Comparison of ENCODE assay signal across 27 cellular contexts in genomic region chr11:14193644-14194043, GRCh38.
"Had no signal": no experiment of that assay in that cellular context is flagged by ENCODE, and none has a peak within 500 bp of the region (broad histone marks: within the 10 kb centered on the region; RNA-seq: fewer than 3 reads in every experiment).

No MANE protein-coding gene starts in this region.

- H3K27ac Mint-ChIP-seq: activated CD4-positive, alpha-beta memory T cell treated with anti-CD3 and anti-CD28 coated beads, Interleukin-2, amount 10 ng/mL, durations not matched to agents 7 days and 5 days; activated CD4-positive, alpha-beta T cell treated with anti-CD3 and anti-CD28 coated beads, Interleukin-2, amount 10 ng/mL, durations not matched to agents 24 days and 14 days; activated naive CD4-positive, alpha-beta T cell treated with anti-CD3 and anti-CD28 coated beads, Interleukin-2, amount 10 ng/mL, durations not matched to agents 7 days and 5 days; activated naive CD8-positive, alpha-beta T cell treated with anti-CD3 and anti-CD28 coated beads, Interleukin-2, amount 10 ng/mL, durations not matched to agents 7 days and 5 days; activated T-cell treated with anti-CD3 and anti-CD28 coated beads, Interleukin-2, amount 50 U/mL, for 24 hours; brain; stimulated activated naive B cell treated with anti-CD40 and anti-IgM and Interleukin-4, amounts not matched to agents 10 μg/mL and 1 μg/mL and 100 μg/mL, for 72 hours had no signal

- H3K27me3 Mint-ChIP-seq: activated CD4-positive, alpha-beta memory T cell treated with anti-CD3 and anti-CD28 coated beads, Interleukin-2, amount 10 ng/mL, durations not matched to agents 7 days and 5 days; activated naive CD8-positive, alpha-beta T cell treated with anti-CD3 and anti-CD28 coated beads, Interleukin-2, amount 10 ng/mL, durations not matched to agents 7 days and 5 days; activated T-cell treated with anti-CD3 and anti-CD28 coated beads, Interleukin-2, amount 50 U/mL, for 24 hours; brain; stimulated activated naive B cell treated with anti-CD40 and anti-IgM and Interleukin-4, amounts not matched to agents 10 μg/mL and 1 μg/mL and 100 μg/mL, for 72 hours had no signal

- FAIRE-seq: keratinocyte had no signal

- H3K9me3 Mint-ChIP-seq: activated CD4-positive, alpha-beta memory T cell treated with anti-CD3 and anti-CD28 coated beads, Interleukin-2, amount 10 ng/mL, durations not matched to agents 7 days and 5 days; activated naive CD4-positive, alpha-beta T cell treated with anti-CD3 and anti-CD28 coated beads, Interleukin-2, amount 10 ng/mL, durations not matched to agents 7 days and 5 days; activated naive CD8-positive, alpha-beta T cell treated with anti-CD3 and anti-CD28 coated beads, Interleukin-2, amount 10 ng/mL, durations not matched to agents 7 days and 5 days; activated T-cell treated with anti-CD3 and anti-CD28 coated beads, Interleukin-2, amount 50 U/mL, for 24 hours; brain; neural crest cell; stimulated activated naive B cell treated with anti-CD40 and anti-IgM and Interleukin-4, amounts not matched to agents 10 μg/mL and 1 μg/mL and 100 μg/mL, for 72 hours had no signal

- H3K27me3 ChIP-seq: ascending aorta, cardiac muscle cell, colonic mucosa, gastroesophageal sphincter, hepatocyte, right atrium auricular region, tibial nerve had no signal

- H3K9me3 ChIP-seq: ascending aorta, colonic mucosa, gastroesophageal sphincter, right atrium auricular region, tibial nerve had no signal

- H3K79me2 ChIP-seq: hepatocyte had no signal

- DNase-seq: activated CD4-positive, alpha-beta memory T cell treated with anti-CD3 and anti-CD28 coated beads, Interleukin-2, amount 10 ng/mL, durations not matched to agents 7 days and 5 days; activated CD4-positive, alpha-beta T cell treated with anti-CD3 and anti-CD28 coated beads, Interleukin-2, amount 10 ng/mL, durations not matched to agents 24 days and 14 days; activated CD4-positive, CD25-positive, alpha-beta regulatory T cell treated with anti-CD3 and anti-CD28 coated beads, Interleukin-2, amount 50 U/mL, for 72 hours; activated CD8-positive, alpha-beta memory T cell treated with anti-CD3 and anti-CD28 coated beads, Interleukin-2, amount 50 U/mL, for 48 hours; activated gamma-delta T cell; activated naive CD4-positive, alpha-beta T cell treated with anti-CD3 and anti-CD28 coated beads, Interleukin-2, amount 10 ng/mL, durations not matched to agents 7 days and 5 days; activated naive CD8-positive, alpha-beta T cell treated with anti-CD3 and anti-CD28 coated beads, Interleukin-2, amount 10 ng/mL, durations not matched to agents 7 days and 5 days; activated T-cell treated with anti-CD3 and anti-CD28 coated beads, Interleukin-2, amount 50 U/mL, for 24 hours; cerebellar nuclear complex; colonic mucosa; effector CD8-positive, alpha-beta T cell; left cardiac atrium; left ventricle myocardium superior; stimulated activated CD4-positive, alpha-beta T cell treated with anti-CD3 and anti-CD28 coated beads, Interleukin-15, amount 100 ng/mL, for 24 hours; stimulated activated CD4-positive, alpha-beta T cell treated with anti-CD3 and anti-CD28 coated beads, Interleukin-2, amount 100 ng/mL, for 24 hours; stimulated activated naive B cell treated with anti-CD40 and anti-IgM and Interleukin-4, amounts not matched to agents 10 μg/mL and 1 μg/mL and 100 μg/mL, for 72 hours; T1000; WERI-Rb-1 had no signal

- H3K4me3 Mint-ChIP-seq: activated CD4-positive, alpha-beta memory T cell treated with anti-CD3 and anti-CD28 coated beads, Interleukin-2, amount 10 ng/mL, durations not matched to agents 7 days and 5 days; activated CD4-positive, alpha-beta T cell treated with anti-CD3 and anti-CD28 coated beads, Interleukin-2, amount 10 ng/mL, durations not matched to agents 24 days and 14 days; activated naive CD4-positive, alpha-beta T cell treated with anti-CD3 and anti-CD28 coated beads, Interleukin-2, amount 10 ng/mL, durations not matched to agents 7 days and 5 days; activated naive CD8-positive, alpha-beta T cell treated with anti-CD3 and anti-CD28 coated beads, Interleukin-2, amount 10 ng/mL, durations not matched to agents 7 days and 5 days; activated T-cell treated with anti-CD3 and anti-CD28 coated beads, Interleukin-2, amount 50 U/mL, for 24 hours; brain; neural crest cell; stimulated activated naive B cell treated with anti-CD40 and anti-IgM and Interleukin-4, amounts not matched to agents 10 μg/mL and 1 μg/mL and 100 μg/mL, for 72 hours had no signal

- H3K27ac ChIP-seq: cardiac muscle cell, colonic mucosa, gastroesophageal sphincter, hepatocyte, right atrium auricular region, tibial nerve, WERI-Rb-1 had no signal

- H3K4me2 ChIP-seq: hepatocyte had no signal

- H2AFZ ChIP-seq: hepatocyte had no signal

- H3K36me3 ChIP-seq: ascending aorta, cardiac muscle cell, colonic mucosa, gastroesophageal sphincter, right atrium auricular region, tibial nerve, WERI-Rb-1 had no signal

- H3K36me3 Mint-ChIP-seq: activated naive CD4-positive, alpha-beta T cell treated with anti-CD3 and anti-CD28 coated beads, Interleukin-2, amount 10 ng/mL, durations not matched to agents 7 days and 5 days; activated naive CD8-positive, alpha-beta T cell treated with anti-CD3 and anti-CD28 coated beads, Interleukin-2, amount 10 ng/mL, durations not matched to agents 7 days and 5 days; brain; stimulated activated naive B cell treated with anti-CD40 and anti-IgM and Interleukin-4, amounts not matched to agents 10 μg/mL and 1 μg/mL and 100 μg/mL, for 72 hours had no signal

- H3K4me3 ChIP-seq: ascending aorta, cardiac muscle cell, colonic mucosa, gastroesophageal sphincter, hepatocyte, right atrium auricular region, tibial nerve had no signal

- H3K4me1 Mint-ChIP-seq: activated CD4-positive, alpha-beta memory T cell treated with anti-CD3 and anti-CD28 coated beads, Interleukin-2, amount 10 ng/mL, durations not matched to agents 7 days and 5 days; activated CD4-positive, alpha-beta T cell treated with anti-CD3 and anti-CD28 coated beads, Interleukin-2, amount 10 ng/mL, durations not matched to agents 24 days and 14 days; activated naive CD4-positive, alpha-beta T cell treated with anti-CD3 and anti-CD28 coated beads, Interleukin-2, amount 10 ng/mL, durations not matched to agents 7 days and 5 days; activated naive CD8-positive, alpha-beta T cell treated with anti-CD3 and anti-CD28 coated beads, Interleukin-2, amount 10 ng/mL, durations not matched to agents 7 days and 5 days had no signal

- H3K4me1 ChIP-seq: colonic mucosa had no signal
